Comparison of ENCODE assay signal across 7 cellular contexts in the genomic region with DNA sequence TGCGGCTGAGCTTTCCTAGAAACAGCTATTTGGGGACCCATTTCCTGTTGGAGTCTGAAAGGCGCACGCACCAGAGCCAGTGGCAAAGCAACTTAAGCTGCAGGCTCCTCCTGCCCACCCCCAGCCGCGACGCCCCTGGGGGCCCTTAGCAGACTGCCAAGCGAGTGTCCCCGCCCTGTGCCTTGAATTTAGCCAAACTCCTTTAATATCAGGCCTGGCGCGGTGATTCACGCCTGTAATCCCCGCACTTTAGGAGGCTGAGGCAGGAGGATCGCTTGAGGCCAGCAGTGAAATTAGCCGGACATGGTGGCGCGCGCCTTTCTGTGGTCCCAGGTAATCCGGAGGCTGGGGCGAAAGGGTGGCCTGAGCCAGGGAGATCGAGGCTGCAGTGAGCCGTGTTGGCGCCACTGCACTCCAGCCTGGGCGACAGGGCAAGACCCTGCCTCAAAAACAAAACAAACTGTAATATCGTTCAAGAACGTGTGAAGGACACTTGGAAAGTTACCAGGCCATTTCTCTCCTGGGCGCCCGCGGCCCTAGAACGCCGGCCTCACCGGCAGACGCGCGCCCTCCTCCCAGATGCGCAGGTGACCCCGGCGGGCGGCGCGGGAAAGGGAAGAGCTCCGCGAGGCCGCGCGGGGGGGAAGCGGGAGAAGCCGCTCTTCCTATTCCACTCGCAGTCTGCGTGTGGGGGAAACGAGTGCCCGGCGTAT. TPM values are rescaled to one million over a fixed set of nuclear protein-coding genes. Genes with fewer than 3 reads are reported as not detected.
DNase-seq lines count a peak whose midpoint lies in the region; ATAC-seq and TF ChIP-seq lines count a peak whose summit lies in the region.

No MANE protein-coding gene starts in this region.

- no peak for TF ChIP-seq POLR2A in Peyer's patch (IDR thresholded peaks at IDR 0.05)

- H3K36me3 ChIP-seq in Peyer's patch = no peaks in the 10 kb centered on the region
- no peaks in the 10 kb centered on the region for H3K36me3 ChIP-seq in mucosa of descending colon (ENCODE audit: low read depth)

- in situ Hi-C loops in ACHN (cut with HindIII; ENCODE audit: low pct_ligation_motif_present, low pct_unique_long_range_greater_than_20kb, low sequenced_read_pairs) = no loop called here

- no peaks in the 10 kb centered on the region for H3K27me3 ChIP-seq in Peyer's patch
- H3K27me3 ChIP-seq in dorsolateral prefrontal cortex = peaks cover 0 to 67% (median 25%) of the 10 kb centered on the region in 45 donors

- H3K9me3 ChIP-seq in Peyer's patch = no peaks in the 10 kb centered on the region
- no peaks in the 10 kb centered on the region for H3K9me3 ChIP-seq in mucosa of descending colon

- H3K27ac ChIP-seq in Peyer's patch = peak overlapping the region in 3 of 4 donors; percentile 26 to 76 (median 72)
- H3K27ac ChIP-seq in dorsolateral prefrontal cortex = no peak overlapping the region

- peaks cover 0 to 17% (median 0%) of the 10 kb centered on the region in 4 donors for H3K4me1 ChIP-seq in Peyer's patch
- H3K4me1 ChIP-seq in mucosa of descending colon (ENCODE audit: low read depth) = peaks cover 4% of the 10 kb centered on the region

- DNase-seq in Peyer's patch (no peak), dorsolateral prefrontal cortex (no peak), mucosa of descending colon (peak in 1 of 3 donors; percentile 27), ACHN (no peak), mesenteric fat pad (ENCODE audit: low spot score) (no peak), occipital lobe (lab: John Stamatoyannopoulos, UW) (no peak)

- intact Hi-C loops in dorsolateral prefrontal cortex (cut with DNase I) = no loop called here
- intact Hi-C loops in mucosa of descending colon (cut with DNase I, micrococcal nuclease) = no loop called here

- H3K4me3 ChIP-seq in Peyer's patch (peak overlapping the region; percentile 69 to 94 (median 76)), dorsolateral prefrontal cortex (peak overlapping the region; percentile 30 to 79 (median 64)), mucosa of descending colon (no peak overlapping the region)

- peak; percentile 8 for ATAC-seq in GM21737 (IDR thresholded peaks at IDR 0.05; ENCODE audit: unreplicated experiment)
- peak; percentile 39 for ATAC-seq in mucosa of descending colon

- no peak for TF ChIP-seq CTCF in Peyer's patch (IDR thresholded peaks at IDR 0.05)
- TF ChIP-seq CTCF in dorsolateral prefrontal cortex (IDR thresholded peaks at IDR 0.05 in 54 of 56, conservative IDR thresholded peaks at IDR 0.05 in 2 of 56; ENCODE audit: low read depth in 1 of 56, partially characterized antibody in 56 of 56) = no peak
- no peak for TF ChIP-seq CTCF in mucosa of descending colon (IDR thresholded peaks at IDR 0.05)

RNA-seq across cellular contexts. Expression of a gene that starts 1.0 kb away (rescaled TPM):
- total RNA-seq in Peyer's patch (10 to 100 TPM in 2 of 4 donors, 1 to 10 TPM in 2; 5.0 to 11.4 (median 8.5) TPM), dorsolateral prefrontal cortex (1 to 10 TPM in 119 of 120 experiments, under 1 TPM in 1; 0.91 to 5.7 (median 2.2) TPM), mucosa of descending colon (1 to 10 TPM; 3.1 to 6.5 (median 4.6) TPM), mesenteric fat pad (4.9 TPM), occipital lobe (29.2 TPM)

Comparison
In these comparisons a context has a peak if more than half of its experiments do, and no peak if none do; other contexts are left out.
1. H3K27ac ChIP-seq: peak in Peyer's patch (3 of 4); none in dorsolateral prefrontal cortex (0 of 59).